8 cellular contexts compared by ENCODE assay signal in the genomic region with DNA sequence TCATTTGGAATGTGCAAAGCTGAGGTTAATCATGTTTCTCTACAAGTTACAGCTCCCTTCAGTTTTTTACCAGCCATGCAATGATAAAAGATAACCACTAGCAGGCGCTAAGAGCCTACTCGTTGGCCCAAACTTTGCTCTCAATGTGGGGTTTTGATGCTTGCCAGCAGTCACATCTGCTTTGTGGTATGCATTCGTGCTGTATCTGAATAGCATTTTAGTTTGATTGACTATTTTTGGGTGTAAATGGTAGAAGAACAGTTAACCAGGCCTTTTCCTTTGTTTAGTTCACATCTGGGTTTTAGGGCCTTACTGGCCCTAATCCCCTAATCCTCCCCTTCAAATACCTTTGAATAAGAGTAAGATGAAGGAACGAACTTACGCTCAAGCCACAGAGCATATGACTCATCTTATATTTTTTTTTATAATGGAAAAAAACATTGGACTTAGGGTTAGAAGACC. TPM values are rescaled to one million over a fixed set of nuclear protein-coding genes. Genes with fewer than 3 reads are reported as not detected.
A peak's percentile ranks its signal among the peaks of the same experiment; 100 is the strongest.
DNase-seq lines count a peak whose midpoint lies in the region; ATAC-seq and TF ChIP-seq lines count a peak whose summit lies in the region.

No MANE protein-coding gene starts in this region.

- DNase-seq in DMS153 (lab: John Stamatoyannopoulos, UW): peak; percentile 58
- peak; percentile 64 for DNase-seq in NCI-H1092 treated with DMSO at 0.1 percent for 48 hours (lab: John Stamatoyannopoulos, UW)
- DNase-seq in SK-N-SH: peak; percentile 71
- peak; percentile 23 for DNase-seq in central memory CD4-positive, alpha-beta T cell
- no peak for DNase-seq in left lung
- no peak for DNase-seq in stomach
- no peak for DNase-seq in activated CD4-positive, CD25-positive, alpha-beta regulatory T cell treated with anti-CD3 and anti-CD28 coated beads, Interleukin-2, amount 50 U/mL, for 72 hours

- H2AFZ ChIP-seq in SK-N-SH (ENCODE audit: low read depth): no peak overlapping the region

- peak in 1 of 2 experiments; percentile 28; a peak in 1 of 4 replicates for TF ChIP-seq EP300 in SK-N-SH (IDR thresholded peaks at IDR 0.05; ENCODE audit: borderline replicate concordance in 1 of 2, low read depth in 1 of 2, low read length in 1 of 2)
- TF ChIP-seq EP300 in stomach (IDR thresholded peaks at IDR 0.05): no peak

- TF ChIP-seq POLR2A in stomach (IDR thresholded peaks at IDR 0.05): no peak

- 14% methylated on average over 5 of the region's 5 CpGs for WGBS in SK-N-SH (ENCODE audit: low lambda C conversion rate)
- 25 to 36% (median 31%) methylated on average over 5 of the region's 5 CpGs for WGBS in stomach, 5 donors

- H3K36me3 ChIP-seq in SK-N-SH (replicated peaks in 1 of 2; ENCODE audit: control insufficient read depth in 1 of 2, insufficient read depth in 2 of 2, low read length in 1 of 2) (no peaks in the 10 kb centered on the region), left lung (no peaks in the 10 kb centered on the region), stomach (no peaks in the 10 kb centered on the region)

- no peaks in the 10 kb centered on the region for H3K79me2 ChIP-seq in SK-N-SH (ENCODE audit: insufficient read depth)

- H3K9me2 ChIP-seq in SK-N-SH: no peaks in the 10 kb centered on the region

- TF ChIP-seq CTCF in SK-N-SH (IDR thresholded peaks at IDR 0.05) (peak; percentile 99), left lung (IDR thresholded peaks at IDR 0.05) (peak; percentile 72 to 89), stomach (IDR thresholded peaks at IDR 0.05) (peak in 5 of 7 experiments; percentile 75 to 90 (median 86))

- ATAC-seq in GM21381 (IDR thresholded peaks at IDR 0.05; ENCODE audit: unreplicated experiment) (peak; percentile 54), left lung (peak; percentile 82)

- intact Hi-C loops in left lung (cut with DNase I): loop anchor here in 1 of 2 donors (5.0 kb wide), 1 partner anchor 102 kb away; no protein-coding TSS in a partner anchor
- intact Hi-C loops in stomach (cut with DNase I; ENCODE audit: low total_unique reads): loop anchor here (10.0 kb wide), 2 partner anchors 99 to 281 kb away; no protein-coding TSS in a partner anchor

- H3F3A ChIP-seq in SK-N-SH (replicated peaks; ENCODE audit: insufficient read depth): peaks cover 4% of the 10 kb centered on the region

- H3K9me3 ChIP-seq in SK-N-SH (no peaks in the 10 kb centered on the region), left lung (no peaks in the 10 kb centered on the region), stomach (no peaks in the 10 kb centered on the region)

- H4K20me1 ChIP-seq in SK-N-SH (ENCODE audit: insufficient read depth): no peaks in the 10 kb centered on the region

- no peak overlapping the region for H3K9ac ChIP-seq in SK-N-SH

- H3K27ac ChIP-seq in SK-N-SH (ENCODE audit: low read depth in 2 of 2, low read length in 1 of 2) (peak overlapping the region in 1 of 2 experiments; percentile 22; a peak in 2 of 4 replicates), left lung (no peak overlapping the region), stomach (no peak overlapping the region)

- CTCF ChIA-PET in SK-N-SH (lab: Yijun Ruan, JAX): interaction anchor here (0.6 to 10.5 kb wide), 88 partner anchors 9 to 602 kb away, joined by 3 to 316 read pairs (median 4); a partner anchor contains a TSS

- H3K4me3 ChIP-seq in SK-N-SH (ENCODE audit: low read depth in 2 of 2, low read length in 1 of 2) (peak overlapping the region in 1 of 2 experiments; percentile 18; a peak in 1 of 4 replicates), left lung (no peak overlapping the region), stomach (no peak overlapping the region)

- H3K4me1 ChIP-seq in SK-N-SH (ENCODE audit: control insufficient read depth in 1 of 2, insufficient read depth in 2 of 2, low read depth in 1 of 2, low read length in 1 of 2) (peaks cover 0 to 6% of the 10 kb centered on the region in 2 experiments; a peak in 1 of 4 replicates), left lung (peaks cover 6 to 11% of the 10 kb centered on the region in 2 donors), stomach (peaks cover 11 to 15% (median 12%) of the 10 kb centered on the region in 4 donors)

- POLR2A ChIA-PET in SK-N-SH (lab: Yijun Ruan, JAX): no interaction called here

- TF ChIP-seq RAD21 in SK-N-SH (IDR thresholded peaks at IDR 0.05; ENCODE audit: low read length): peak; percentile 100

- H3K27me3 ChIP-seq in SK-N-SH (ENCODE audit: insufficient read depth) (no peaks in the 10 kb centered on the region), left lung (peaks cover 5 to 24% of the 10 kb centered on the region in 2 donors), stomach (peaks cover 0 to 31% (median 17%) of the 10 kb centered on the region in 3 donors)

- no peak overlapping the region; the same call in 1 of the 2 replicates for H3K4me2 ChIP-seq in SK-N-SH

TF ChIP-seq in SK-N-SH, 30 proteins besides CTCF, POLR2A, EP300 and RAD21 (continues in another document):
- TF ChIP-seq SMC3 (IDR thresholded peaks at IDR 0.05; ENCODE audit: low read depth, low read length) (peak; percentile 99), TEAD4 (IDR thresholded peaks at IDR 0.05; ENCODE audit: borderline replicate concordance, insufficient read depth) (no peak), RXRA (IDR thresholded peaks at IDR 0.05; ENCODE audit: borderline replicate concordance, low read depth) (peak; percentile 15; the same call in 1 of the 2 replicates), NFIC (IDR thresholded peaks at IDR 0.05; ENCODE audit: borderline replicate concordance) (peak; percentile 54; the same call in 1 of the 2 replicates), ELF1 (IDR thresholded peaks at IDR 0.05) (no peak), MEF2A (IDR thresholded peaks at IDR 0.05; ENCODE audit: borderline replicate concordance, low read depth) (no peak), YY1 (IDR thresholded peaks at IDR 0.05; ENCODE audit: low read depth) (peak; percentile 29; the same call in 1 of the 2 replicates), FOXM1 (IDR thresholded peaks at IDR 0.05; ENCODE audit: low read depth) (no peak), NRF1 (IDR thresholded peaks at IDR 0.05; ENCODE audit: low read depth, low read length) (no peak), TAF1 (IDR thresholded peaks at IDR 0.05; ENCODE audit: borderline replicate concordance, low read depth, low read length) (no peak), GATA2 (CRISPR knock-in tag; IDR thresholded peaks at IDR 0.05) (no peak), FOXJ3 (CRISPR knock-in tag; IDR thresholded peaks at IDR 0.05) (no peak), CHD2 (IDR thresholded peaks at IDR 0.05; ENCODE audit: low read length, partially characterized antibody) (peak; percentile 49), POLR2AphosphoS5 (IDR thresholded peaks at IDR 0.05; ENCODE audit: low read depth, low read length) (no peak)
- TF ChIP-seq, protein P1, sequence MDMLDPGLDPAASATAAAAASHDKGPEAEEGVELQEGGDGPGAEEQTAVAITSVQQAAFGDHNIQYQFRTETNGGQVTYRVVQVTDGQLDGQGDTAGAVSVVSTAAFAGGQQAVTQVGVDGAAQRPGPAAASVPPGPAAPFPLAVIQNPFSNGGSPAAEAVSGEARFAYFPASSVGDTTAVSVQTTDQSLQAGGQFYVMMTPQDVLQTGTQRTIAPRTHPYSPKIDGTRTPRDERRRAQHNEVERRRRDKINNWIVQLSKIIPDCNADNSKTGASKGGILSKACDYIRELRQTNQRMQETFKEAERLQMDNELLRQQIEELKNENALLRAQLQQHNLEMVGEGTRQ (IDR thresholded peaks at IDR 0.05; ENCODE audit: borderline replicate concordance, low read depth, low read length): no peak
- TF ChIP-seq, protein P2, sequence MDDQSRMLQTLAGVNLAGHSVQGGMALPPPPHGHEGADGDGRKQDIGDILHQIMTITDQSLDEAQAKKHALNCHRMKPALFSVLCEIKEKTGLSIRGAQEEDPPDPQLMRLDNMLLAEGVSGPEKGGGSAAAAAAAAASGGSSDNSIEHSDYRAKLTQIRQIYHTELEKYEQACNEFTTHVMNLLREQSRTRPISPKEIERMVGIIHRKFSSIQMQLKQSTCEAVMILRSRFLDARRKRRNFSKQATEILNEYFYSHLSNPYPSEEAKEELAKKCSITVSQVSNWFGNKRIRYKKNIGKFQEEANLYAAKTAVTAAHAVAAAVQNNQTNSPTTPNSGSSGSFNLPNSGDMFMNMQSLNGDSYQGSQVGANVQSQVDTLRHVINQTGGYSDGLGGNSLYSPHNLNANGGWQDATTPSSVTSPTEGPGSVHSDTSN (IDR thresholded peaks at IDR 0.05): peak; percentile 33
- TF ChIP-seq, protein P3, sequence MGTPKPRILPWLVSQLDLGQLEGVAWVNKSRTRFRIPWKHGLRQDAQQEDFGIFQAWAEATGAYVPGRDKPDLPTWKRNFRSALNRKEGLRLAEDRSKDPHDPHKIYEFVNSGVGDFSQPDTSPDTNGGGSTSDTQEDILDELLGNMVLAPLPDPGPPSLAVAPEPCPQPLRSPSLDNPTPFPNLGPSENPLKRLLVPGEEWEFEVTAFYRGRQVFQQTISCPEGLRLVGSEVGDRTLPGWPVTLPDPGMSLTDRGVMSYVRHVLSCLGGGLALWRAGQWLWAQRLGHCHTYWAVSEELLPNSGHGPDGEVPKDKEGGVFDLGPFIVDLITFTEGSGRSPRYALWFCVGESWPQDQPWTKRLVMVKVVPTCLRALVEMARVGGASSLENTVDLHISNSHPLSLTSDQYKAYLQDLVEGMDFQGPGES (IDR thresholded peaks at IDR 0.05; ENCODE audit: low read depth, low read length): no peak
- TF ChIP-seq, protein P4, sequence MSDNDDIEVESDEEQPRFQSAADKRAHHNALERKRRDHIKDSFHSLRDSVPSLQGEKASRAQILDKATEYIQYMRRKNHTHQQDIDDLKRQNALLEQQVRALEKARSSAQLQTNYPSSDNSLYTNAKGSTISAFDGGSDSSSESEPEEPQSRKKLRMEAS (IDR thresholded peaks at IDR 0.05; ENCODE audit: low read depth): no peak

RNA-seq across cellular contexts. Expression of a gene that starts 4.4 kb away (rescaled TPM):
- polyA plus RNA-seq in SK-N-SH (2012; rRNA removed) (1.6 and 2.2 TPM in 2 replicates), stomach (1 to 10 TPM in 2 of 3 donors, under 1 TPM in 1; 1.00 to 1.7 (median 1.3) TPM)
- 0.93 and 1.5 TPM in 2 replicates for polyA plus RNA-seq in SK-N-SH (2012; cell fraction: cytosol; rRNA removed)
- polyA plus RNA-seq in SK-N-SH (2012; cell fraction: nucleus; rRNA removed): 2.5 and 4.0 TPM in 2 replicates
- total RNA-seq in left lung (10 to 100 TPM in 1 of 2 donors, 1 to 10 TPM in 1; 9.9 to 12.4 TPM), stomach (10 to 100 TPM in 2 of 5 donors, 1 to 10 TPM in 1, not detected in 2; 7.0 to 13.0 (median 11.9) TPM)

RNA-seq across cellular contexts. Expression of a gene that starts 56.7 kb away (rescaled TPM):
- polyA plus RNA-seq in SK-N-SH (2012; rRNA removed): 3.9 and 5.1 TPM in 2 replicates
- 4.0 and 4.8 TPM in 2 replicates for polyA plus RNA-seq in SK-N-SH (2012; cell fraction: cytosol; rRNA removed)
- polyA plus RNA-seq in SK-N-SH (2012; cell fraction: nucleus; rRNA removed): 7.2 and 12.9 TPM in 2 replicates
- total RNA-seq in left lung: 100 to 1,000 TPM in 1 of 2 donors, 10 to 100 TPM in 1; 96.2 to 109 TPM
- total RNA-seq in stomach: 100 to 1,000 TPM in 1 of 5 donors, 10 to 100 TPM in 4; 33.6 to 107 (median 51.8) TPM
- polyA plus RNA-seq in stomach: 10 to 100 TPM in 1 of 3 donors, 1 to 10 TPM in 2; 6.3 to 12.8 (median 9.8) TPM

Comparison
In these comparisons a context has a peak if more than half of its experiments do, and no peak if none do; other contexts are left out.
1. DNase-seq: peak in DMS153 (single experiment), NCI-H1092 treated with DMSO at 0.1 percent for 48 hours (single experiment), SK-N-SH (single experiment) and central memory CD4-positive, alpha-beta T cell (single experiment); none in left lung (0 of 2), stomach (single experiment) and activated CD4-positive, CD25-positive, alpha-beta regulatory T cell treated with anti-CD3 and anti-CD28 coated beads, Interleukin-2, amount 50 U/mL, for 72 hours (single experiment).
2. Peak in every context shown above with its lines, with median percentiles within 50 percentile points of each other: CTCF ChIP-seq.